ENCODE assay signal across 10 cellular contexts in the genomic region with DNA sequence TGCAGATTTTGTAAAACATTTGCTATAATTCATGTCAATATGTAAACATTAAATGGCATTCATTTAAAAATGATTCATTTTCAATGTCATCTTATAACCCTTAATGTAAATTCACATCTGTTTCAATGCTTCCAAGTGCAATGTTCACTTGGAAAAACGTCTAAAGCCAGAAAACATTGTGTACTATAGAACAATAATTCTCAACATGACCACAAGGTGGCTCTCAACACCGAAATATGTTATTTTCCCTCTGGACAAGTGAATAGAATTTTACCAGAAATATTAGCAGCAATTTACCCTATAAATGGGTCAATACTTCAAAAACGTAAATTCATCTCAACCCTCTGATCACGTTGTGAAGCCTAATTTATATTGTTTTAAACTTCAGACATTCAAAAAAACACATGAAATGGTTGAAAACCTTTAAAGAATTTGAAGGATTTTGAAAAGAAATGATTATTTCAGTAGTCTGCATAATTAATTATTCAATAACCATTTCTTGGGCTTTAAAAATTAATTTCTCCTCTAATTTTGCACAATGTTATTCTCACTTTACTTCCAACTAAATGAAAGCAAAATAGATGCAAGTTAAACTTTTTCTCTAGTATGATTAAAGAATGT. TPM values are rescaled to one million over a fixed set of nuclear protein-coding genes. Genes with fewer than 3 reads are reported as not detected.
DNase-seq lines count a peak whose midpoint lies in the region; ATAC-seq and TF ChIP-seq lines count a peak whose summit lies in the region.
"Had no signal": no experiment of that assay in that cellular context is flagged by ENCODE, and none has a peak within 500 bp of the region (broad histone marks: within the 10 kb centered on the region; RNA-seq: fewer than 3 reads in every experiment).

No MANE protein-coding gene starts in this region.

- no peak overlapping the region for H3K27ac ChIP-seq in ascending aorta
- H3K27ac ChIP-seq in left lung: no peak overlapping the region
- H3K27ac ChIP-seq: SJCRH30 had no signal

- no peaks in the 10 kb centered on the region for H3K27me3 ChIP-seq in ascending aorta
- H3K27me3 ChIP-seq in left lung: no peaks in the 10 kb centered on the region
- H3K27me3 ChIP-seq: SJCRH30 had no signal

- intact Hi-C loops in ascending aorta (cut with DNase I) (no loop called here), left lung (cut with DNase I) (no loop called here)

- peak in 2 of 3 experiments; percentile 43 to 51 for TF ChIP-seq CTCF in ascending aorta (IDR thresholded peaks at IDR 0.05)
- peak; percentile 36 to 53 for TF ChIP-seq CTCF in left lung (IDR thresholded peaks at IDR 0.05)

- DNase-seq in DMS153 (lab: John Stamatoyannopoulos, UW) (peak; percentile 29), HCEC 1CT (peak; percentile 22), NCI-H2081 treated with DMSO at 0.1 percent for 48 hours (lab: John Stamatoyannopoulos, UW) (peak; percentile 47), ascending aorta (ENCODE audit: low spot score in 2 of 2) (no peak), left lung (no peak), NCI-H187 treated with DMSO at 0.1 percent for 48 hours (lab: John Stamatoyannopoulos, UW) (no peak)
- DNase-seq: naive B cell had no signal

- H3K4me1 ChIP-seq in ascending aorta: no peaks in the 10 kb centered on the region
- H3K4me1 ChIP-seq in left lung: no peaks in the 10 kb centered on the region
- H3K4me1 ChIP-seq: SJCRH30 had no signal

- peak; percentile 49 for ATAC-seq in left lung
- ATAC-seq in HG03280 (IDR thresholded peaks at IDR 0.05; ENCODE audit: unreplicated experiment): no peak
- ATAC-seq in GM21528 (IDR thresholded peaks at IDR 0.05; ENCODE audit: low FRiP score, unreplicated experiment): no peak

- no peak overlapping the region for H3K4me3 ChIP-seq in ascending aorta
- H3K4me3 ChIP-seq in left lung: no peak overlapping the region
- H3K4me3 ChIP-seq: SJCRH30 had no signal

- H3K36me3 ChIP-seq in ascending aorta (no peaks in the 10 kb centered on the region), left lung (no peaks in the 10 kb centered on the region)
- H3K36me3 ChIP-seq: SJCRH30 had no signal

- H3K9me3 ChIP-seq in ascending aorta (no peaks in the 10 kb centered on the region), left lung (no peaks in the 10 kb centered on the region)
- H3K9me3 ChIP-seq: SJCRH30 had no signal

RNA-seq across cellular contexts. Expression of gene CDH10, which starts 11.0 kb away (rescaled TPM):
- total RNA-seq in ascending aorta (not detected), left lung (under 1 TPM; 0.21 to 0.23 TPM)
- total RNA-seq: SJCRH30 had no signal

Comparison
In these comparisons a context has a peak if more than half of its experiments do, and no peak if none do; other contexts are left out.
1. DNase-seq: peak in DMS153 (single experiment), HCEC 1CT (single experiment) and NCI-H2081 treated with DMSO at 0.1 percent for 48 hours (single experiment); none in ascending aorta (0 of 2), left lung (0 of 2) and NCI-H187 treated with DMSO at 0.1 percent for 48 hours (single experiment).